1 cellular context compared by ENCODE assay signal in genomic region chr11:70615036-70615875, GRCh38.
TF ChIP-seq lines count a peak whose summit lies in the region.

No MANE protein-coding gene starts in this region.

TF ChIP-seq in K562, 482 proteins besides CTCF, POLR2A, EP300 and RAD21 (continued from another document):
- no peak for TF ChIP-seq CBX1 (IDR thresholded peaks at IDR 0.05; ENCODE audit: low read depth)
- TF ChIP-seq ZNF740 (CRISPR knock-in tag; IDR thresholded peaks at IDR 0.05): no peak
- no peak for TF ChIP-seq ZNF740 (tag; IDR thresholded peaks at IDR 0.05)
- no peak for TF ChIP-seq RFX1 (IDR thresholded peaks at IDR 0.05)
- TF ChIP-seq CCAR2 (IDR thresholded peaks at IDR 0.05; ENCODE audit: low read depth, low read length): no peak
- no peak for TF ChIP-seq MNT (conservative IDR thresholded peaks at IDR 0.05)
- TF ChIP-seq WHSC1 (IDR thresholded peaks at IDR 0.05; ENCODE audit: low read length): no peak
TF ChIP-seq in K562: peak in this region for 1.
